In the genomic region with DNA sequence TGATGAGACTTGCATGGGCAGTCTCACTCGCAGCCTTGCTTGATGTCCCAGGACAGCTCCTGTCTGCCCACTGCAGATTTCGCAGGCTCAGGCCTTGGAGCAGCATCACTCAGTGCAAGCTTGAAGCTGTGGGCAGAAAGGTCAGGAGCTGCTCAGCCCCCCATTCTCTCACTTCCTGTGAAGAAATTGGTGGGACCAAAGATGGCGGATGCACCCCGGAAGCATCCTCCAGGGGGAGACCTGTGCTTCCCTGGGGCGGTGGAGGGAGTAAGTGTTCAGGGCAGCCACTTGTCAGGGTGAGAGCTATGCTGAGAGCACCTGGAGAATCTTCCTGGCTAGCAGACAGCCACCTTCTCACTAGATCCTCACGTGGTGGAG, we compare ENCODE assay signal across 1 cellular context.
TF ChIP-seq lines count a peak whose summit lies in the region.

No MANE protein-coding gene starts in this region.

TF ChIP-seq in H1, 55 proteins besides CTCF, POLR2A, EP300 and RAD21:
- TF ChIP-seq TEAD4 (IDR thresholded peaks at IDR 0.05; ENCODE audit: low read depth, low read length) (no peak), CBX5 (IDR thresholded peaks at IDR 0.05; ENCODE audit: low read depth, low read length) (no peak), SAP30 (IDR thresholded peaks at IDR 0.05; ENCODE audit: insufficient read depth, insufficient replicate concordance, low read length) (no peak), TAF1 (IDR thresholded peaks at IDR 0.05; ENCODE audit: low read depth, low read length) (no peak), NRF1 (IDR thresholded peaks at IDR 0.05; ENCODE audit: low read depth, low read length) (no peak), CREB1 (IDR thresholded peaks at IDR 0.05) (no peak), KDM5A (IDR thresholded peaks at IDR 0.05; ENCODE audit: low read length) (no peak), SRF (IDR thresholded peaks at IDR 0.05; ENCODE audit: low read depth, low read length) (no peak), TAF7 (optimal IDR thresholded peaks at IDR 0.05; ENCODE audit: borderline replicate concordance, low read depth, low read length) (no peak)
- TF ChIP-seq, protein P1, sequence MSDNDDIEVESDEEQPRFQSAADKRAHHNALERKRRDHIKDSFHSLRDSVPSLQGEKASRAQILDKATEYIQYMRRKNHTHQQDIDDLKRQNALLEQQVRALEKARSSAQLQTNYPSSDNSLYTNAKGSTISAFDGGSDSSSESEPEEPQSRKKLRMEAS (IDR thresholded peaks at IDR 0.05), result no peak
- TF ChIP-seq, protein P2, sequence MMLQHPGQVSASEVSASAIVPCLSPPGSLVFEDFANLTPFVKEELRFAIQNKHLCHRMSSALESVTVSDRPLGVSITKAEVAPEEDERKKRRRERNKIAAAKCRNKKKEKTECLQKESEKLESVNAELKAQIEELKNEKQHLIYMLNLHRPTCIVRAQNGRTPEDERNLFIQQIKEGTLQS (IDR thresholded peaks at IDR 0.05; ENCODE audit: insufficient read depth, low read depth, low read length), result no peak
